8 cellular contexts compared by ENCODE assay signal in the genomic region with DNA sequence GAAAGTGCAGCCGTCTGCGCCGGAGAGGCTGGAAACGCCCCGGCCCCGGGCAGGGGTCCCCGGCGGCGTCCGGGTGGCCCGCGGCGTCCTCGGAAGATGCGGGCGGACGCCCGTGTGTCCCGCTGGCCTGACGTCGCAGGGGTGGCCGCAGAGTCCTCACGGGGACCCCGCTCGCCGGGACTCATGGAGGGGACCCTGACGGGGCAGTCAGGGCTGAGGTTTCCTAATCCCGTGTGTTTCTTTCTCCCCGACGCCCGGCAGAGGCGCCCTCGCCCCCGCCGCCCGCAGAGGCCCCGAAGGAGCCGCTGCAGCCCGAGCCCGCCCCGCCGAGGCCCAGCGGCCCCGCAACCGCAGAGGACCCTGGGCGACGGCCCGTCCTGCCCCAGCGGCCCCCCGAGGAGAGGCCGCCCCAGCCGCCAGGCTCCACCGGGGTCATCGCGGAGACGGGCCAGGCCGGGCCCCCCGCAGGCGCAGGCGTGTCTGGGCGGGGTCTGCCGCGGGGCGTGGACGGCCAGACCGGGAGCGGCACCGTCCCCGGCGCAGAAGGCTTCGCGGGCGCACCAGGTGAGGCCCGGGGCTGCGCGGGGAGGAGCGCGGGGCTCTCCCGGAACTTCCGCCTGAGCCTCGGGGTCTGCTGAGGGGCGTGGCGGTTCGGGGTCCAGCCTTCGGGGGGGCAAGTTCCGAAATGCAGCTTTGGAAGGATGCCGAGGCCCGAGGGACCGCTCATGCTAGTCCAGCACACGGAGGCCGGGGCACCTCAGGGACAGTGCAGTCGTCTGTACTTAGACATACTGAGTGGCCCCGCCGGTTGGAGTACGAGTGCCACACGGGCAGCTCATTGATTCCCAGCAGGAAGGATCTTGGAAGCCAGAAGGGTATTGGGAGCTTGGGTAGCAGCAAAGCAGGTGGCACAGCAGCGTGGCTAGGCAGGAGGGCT.
A peak's percentile ranks its signal among the peaks of the same experiment; 100 is the strongest.
DNase-seq lines count a peak whose midpoint lies in the region; ATAC-seq and TF ChIP-seq lines count a peak whose summit lies in the region.

No MANE protein-coding gene starts in this region.

- H3K9me3 Mint-ChIP-seq in activated naive CD8-positive, alpha-beta T cell treated with anti-CD3 and anti-CD28 coated beads, Interleukin-2, amount 50 U/mL, for 24 hours: no peaks in the 10 kb centered on the region

- no peak for TF ChIP-seq POLR2A in GM18505 (IDR thresholded peaks at IDR 0.05; ENCODE audit: borderline replicate concordance, extremely low read depth, insufficient read depth, insufficient read length)

- peak overlapping the region; percentile 85 for H3K4me3 Mint-ChIP-seq in activated naive CD8-positive, alpha-beta T cell treated with anti-CD3 and anti-CD28 coated beads, Interleukin-2, amount 50 U/mL, for 24 hours

- H3K27ac ChIP-seq in 22Rv1: no peak overlapping the region

- no peaks in the 10 kb centered on the region for H3K9me3 ChIP-seq in iPS-18c (ENCODE audit: control insufficient read depth, insufficient read depth, low read length)

- peaks cover 21% of the 10 kb centered on the region for H3K4me1 Mint-ChIP-seq in activated naive CD8-positive, alpha-beta T cell treated with anti-CD3 and anti-CD28 coated beads, Interleukin-2, amount 50 U/mL, for 24 hours

- no peaks in the 10 kb centered on the region for H3K27me3 Mint-ChIP-seq in activated naive CD8-positive, alpha-beta T cell treated with anti-CD3 and anti-CD28 coated beads, Interleukin-2, amount 50 U/mL, for 24 hours

- TF ChIP-seq CTCF in 22Rv1 (IDR thresholded peaks at IDR 0.05): peak; percentile 18; the same call in 1 of the 2 replicates

- ATAC-seq in GM18505 (IDR thresholded peaks at IDR 0.05; ENCODE audit: unreplicated experiment): peak; percentile 60
- ATAC-seq in HG02973 (IDR thresholded peaks at IDR 0.05; ENCODE audit: unreplicated experiment): peak; percentile 56
- ATAC-seq in activated naive CD8-positive, alpha-beta T cell treated with anti-CD3 and anti-CD28 coated beads, Interleukin-2, amount 50 U/mL, for 24 hours: peak; percentile 70

- H3K4me3 ChIP-seq in iPS-18c (ENCODE audit: insufficient read depth, low read depth, low read length): peak overlapping the region; percentile 77

- H3K36me3 Mint-ChIP-seq in activated naive CD8-positive, alpha-beta T cell treated with anti-CD3 and anti-CD28 coated beads, Interleukin-2, amount 50 U/mL, for 24 hours (ENCODE audit: low read depth): peaks cover 15% of the 10 kb centered on the region

- DNase-seq in RPMI8226 (peak; percentile 56), superior temporal gyrus (ENCODE audit: extremely low spot score) (no peak)
- DNase-seq in activated naive CD8-positive, alpha-beta T cell treated with anti-CD3 and anti-CD28 coated beads, Interleukin-2, amount 50 U/mL, for 24 hours: peak; percentile 61
- DNase-seq in stimulated activated CD4-positive, alpha-beta T cell treated with anti-CD3 and anti-CD28 coated beads, Interleukin-15, amount 100 ng/mL, for 1 hour (ENCODE audit: low read depth in 1 of 2, low spot score in 1 of 2): peak; percentile 13 to 31

- peak overlapping the region; percentile 85 for H3K27ac Mint-ChIP-seq in activated naive CD8-positive, alpha-beta T cell treated with anti-CD3 and anti-CD28 coated beads, Interleukin-2, amount 50 U/mL, for 24 hours
